12 cellular contexts compared by ENCODE assay signal in genomic region chr19:40755248-40755624, GRCh38. TPM values are rescaled to one million over a fixed set of nuclear protein-coding genes. Genes with fewer than 3 reads are reported as not detected.
DNase-seq lines count a peak whose midpoint lies in the region; ATAC-seq and TF ChIP-seq lines count a peak whose summit lies in the region.
"Had no signal": no experiment of that assay in that cellular context is flagged by ENCODE, and none has a peak within 500 bp of the region (broad histone marks: within the 10 kb centered on the region; RNA-seq: fewer than 3 reads in every experiment).

No MANE protein-coding gene starts in this region.

- no peaks in the 10 kb centered on the region for H3K9me3 ChIP-seq in HCT116 (ENCODE audit: control insufficient read depth in 1 of 2, insufficient read depth in 1 of 2, low read depth in 1 of 2, low read length in 2 of 2)
- H3K9me3 ChIP-seq: ascending aorta had no signal

- H4K20me1 ChIP-seq in HCT116 (ENCODE audit: insufficient read depth), result 0 out of 2 replicates have a peak, but pooled peaks cover 3% of the 10 kb centered on the region

- 0 out of 2 replicates have a peak overlapping the region, but pooled peaks have one; percentile 0 for H3K9ac ChIP-seq in HCT116 (ENCODE audit: low read length)

- no peaks in the 10 kb centered on the region for H3K27me3 ChIP-seq in HCT116 (ENCODE audit: insufficient read depth, low read length)
- H3K27me3 ChIP-seq: ascending aorta had no signal

- no peak overlapping the region; the same call in 1 of the 2 replicates for H3K27ac ChIP-seq in HCT116 (ENCODE audit: low read depth, low read length)
- H3K27ac ChIP-seq: ascending aorta had no signal

- H3K27ac Mint-ChIP-seq in CD14-positive monocyte, result peak overlapping the region; percentile 91 to 99 (median 95)
- H3K27ac Mint-ChIP-seq in activated T-helper 2 cell treated with anti-CD3 and anti-CD28 coated beads, Interferon-gamma antibody, Interleukin-2, Interleukin-4, amounts not matched to agents 10 μg/mL and 5 μg/mL and 100 μg/mL, durations not matched to agents 14 hours and 24 hours and 36 hours, result peak overlapping the region; percentile 9
- peak overlapping the region in 3 of 6 donors; percentile 51 to 69 (median 65) for H3K27ac Mint-ChIP-seq in naive B cell

- no peak overlapping the region for H2AFZ ChIP-seq in HCT116 (ENCODE audit: low read depth, low read length, poor library complexity, severe bottlenecking)

- no peaks in the 10 kb centered on the region for H3K9me3 Mint-ChIP-seq in CD14-positive monocyte
- H3K9me3 Mint-ChIP-seq in activated T-helper 2 cell treated with anti-CD3 and anti-CD28 coated beads, Interferon-gamma antibody, Interleukin-2, Interleukin-4, amounts not matched to agents 10 μg/mL and 5 μg/mL and 100 μg/mL, durations not matched to agents 14 hours and 24 hours and 36 hours, result no peaks in the 10 kb centered on the region
- H3K9me3 Mint-ChIP-seq in naive B cell, result no peaks in the 10 kb centered on the region

- RAD21 ChIA-PET in HCT116 (lab: Charles Lee; ENCODE audit: low non-redundant PET in 1 of 2, low total read pairs in 2 of 2, uncharacterized antibody in 2 of 2, unreplicated experiment in 2 of 2), result no interaction called here

- H3K36me3 ChIP-seq in HCT116 (ENCODE audit: control insufficient read depth in 1 of 2, insufficient read depth in 2 of 2, low read length in 2 of 2), result peaks cover 38 to 65% of the 10 kb centered on the region in 2 experiments

- H3K4me3 Mint-ChIP-seq in CD14-positive monocyte, result no peak overlapping the region
- H3K4me3 Mint-ChIP-seq in activated T-helper 2 cell treated with anti-CD3 and anti-CD28 coated beads, Interferon-gamma antibody, Interleukin-2, Interleukin-4, amounts not matched to agents 10 μg/mL and 5 μg/mL and 100 μg/mL, durations not matched to agents 14 hours and 24 hours and 36 hours (ENCODE audit: low read depth), result peak overlapping the region; percentile 53
- H3K4me3 Mint-ChIP-seq in naive B cell, result peak overlapping the region in 6 of 8 donors; percentile 15 to 77 (median 58)

- H3K79me2 ChIP-seq in HCT116 (ENCODE audit: insufficient read depth, low read length), result peaks cover 90% of the 10 kb centered on the region

- no peak for TF ChIP-seq CTCF in CD14-positive monocyte (IDR thresholded peaks at IDR 0.05)
- TF ChIP-seq CTCF in HCT116 (IDR thresholded peaks at IDR 0.05 in 2 of 3, conservative IDR thresholded peaks at IDR 0.05 in 1 of 3; ENCODE audit: borderline replicate concordance in 1 of 3, insufficient read depth in 1 of 3, low read depth in 2 of 3, low read length in 2 of 3), result no peak
- TF ChIP-seq CTCF in omental fat pad (IDR thresholded peaks at IDR 0.05), result no peak

- ATAC-seq in HCT116 (no peak), naive B cell (ENCODE audit: low read depth in 2 of 2) (no peak), omental fat pad (ENCODE audit: low FRiP score) (no peak), GM19351 (IDR thresholded peaks at IDR 0.05; ENCODE audit: unreplicated experiment) (no peak)

- no peak for DNase-seq in CD14-positive monocyte (ENCODE audit: low spot score)
- no peak for DNase-seq in HCT116 (ENCODE audit: low read depth, low spot score)
- no peak for DNase-seq in activated T-helper 2 cell treated with anti-CD3 and anti-CD28 coated beads, Interferon-gamma antibody, Interleukin-2, Interleukin-4, amounts not matched to agents 10 μg/mL and 5 μg/mL and 100 μg/mL, durations not matched to agents 14 hours and 24 hours and 36 hours (ENCODE audit: low spot score)
- no peak for DNase-seq in naive B cell
- no peak for DNase-seq in omental fat pad (ENCODE audit: low spot score)
- no peak for DNase-seq in amygdala (lab: John Stamatoyannopoulos, UW)
- DNase-seq in COR-L47 (lab: John Stamatoyannopoulos, UW), result no peak
- DNase-seq: activated CD4-positive, alpha-beta T cell treated with anti-CD3 and anti-CD28 coated beads, Interleukin-2, amount 50 U/mL, for 1 hour; effector CD8-positive, alpha-beta T cell; SW 1271 had no signal

- no TSS peak for BruUV-seq in HCT116 (replicated peaks; lab: Mats Ljungman, UMichigan)

- no peak for TF ChIP-seq RAD21 in HCT116 (IDR thresholded peaks at IDR 0.05; ENCODE audit: low read depth)

- no peaks in the 10 kb centered on the region for H3K9me2 ChIP-seq in HCT116 (ENCODE audit: insufficient read depth)

- intact Hi-C loops in CD14-positive monocyte (cut with micrococcal nuclease) (loop anchor here in 1 of 2 donors (10.0 kb wide), 1 partner anchor 50 kb away; no protein-coding TSS in a partner anchor), HCT116 (cut with micrococcal nuclease) (no loop called here)
- intact Hi-C loops in activated T-helper 2 cell treated with anti-CD3 and anti-CD28 coated beads, Interferon-gamma antibody, Interleukin-2, Interleukin-4, amounts not matched to agents 10 μg/mL and 5 μg/mL and 100 μg/mL, durations not matched to agents 14 hours and 24 hours and 36 hours (cut with micrococcal nuclease), result loop anchor here (10.0 kb wide), 1 partner anchor 310 kb away; the partner anchor contains the start of gene SERTAD3

- peaks cover 7 to 21% of the 10 kb centered on the region in 2 experiments; a peak in 3 of 4 replicates for H3K4me1 ChIP-seq in HCT116 (ENCODE audit: control insufficient read depth in 1 of 2, insufficient read depth in 2 of 2, low read length in 2 of 2)

- no peak overlapping the region for H3K4me3 ChIP-seq in HCT116 (replicated peaks in 1 of 2; ENCODE audit: low read depth in 1 of 2, low read length in 2 of 2)
- H3K4me3 ChIP-seq: ascending aorta had no signal

- H3K27me3 Mint-ChIP-seq in CD14-positive monocyte (ENCODE audit: low read depth in 3 of 3) (peaks cover 0 to 5% (median 0%) of the 10 kb centered on the region in 3 donors), naive B cell (no peaks in the 10 kb centered on the region)
- H3K27me3 Mint-ChIP-seq in activated T-helper 2 cell treated with anti-CD3 and anti-CD28 coated beads, Interferon-gamma antibody, Interleukin-2, Interleukin-4, amounts not matched to agents 10 μg/mL and 5 μg/mL and 100 μg/mL, durations not matched to agents 14 hours and 24 hours and 36 hours (ENCODE audit: low read depth), result no peaks in the 10 kb centered on the region

- H3K4me1 Mint-ChIP-seq in CD14-positive monocyte (peaks cover 47% of the 10 kb centered on the region), naive B cell (peaks cover 35 to 69% (median 64%) of the 10 kb centered on the region in 3 donors)
- peaks cover 34% of the 10 kb centered on the region for H3K4me1 Mint-ChIP-seq in activated T-helper 2 cell treated with anti-CD3 and anti-CD28 coated beads, Interferon-gamma antibody, Interleukin-2, Interleukin-4, amounts not matched to agents 10 μg/mL and 5 μg/mL and 100 μg/mL, durations not matched to agents 14 hours and 24 hours and 36 hours (ENCODE audit: low read depth)

- no peak overlapping the region for H3K4me2 ChIP-seq in HCT116 (ENCODE audit: low read length)

- peaks cover 40 to 50% of the 10 kb centered on the region in 2 donors for H3K36me3 Mint-ChIP-seq in CD14-positive monocyte
- H3K36me3 Mint-ChIP-seq in activated T-helper 2 cell treated with anti-CD3 and anti-CD28 coated beads, Interferon-gamma antibody, Interleukin-2, Interleukin-4, amounts not matched to agents 10 μg/mL and 5 μg/mL and 100 μg/mL, durations not matched to agents 14 hours and 24 hours and 36 hours (ENCODE audit: low read depth), result peaks cover 76% of the 10 kb centered on the region
- peaks cover 4 to 15% of the 10 kb centered on the region in 2 donors for H3K36me3 Mint-ChIP-seq in naive B cell

- POLR2A ChIA-PET in HCT116 (lab: Charles Lee), result no interaction called here

- CTCF ChIA-PET in HCT116 (lab: Charles Lee), result no interaction called here

- no peak for TF ChIP-seq POLR2A in HCT116 (IDR thresholded peaks at IDR 0.05; ENCODE audit: borderline replicate concordance, extremely low read depth, insufficient read depth, insufficient read length)

RNA-seq across cellular contexts. Expression of gene SNRPA, which starts 4.2 kb away (rescaled TPM):
- polyA plus RNA-seq in CD14-positive monocyte, result 10 to 100 TPM; 27.9 to 44.2 TPM
- total RNA-seq in HCT116 (2021; ENCODE audit: unreplicated experiment), result 170 TPM
- polyA plus RNA-seq in HCT116 (2012), result 193 and 213 TPM in 2 replicates
- total RNA-seq in activated T-helper 2 cell treated with anti-CD3 and anti-CD28 coated beads, Interferon-gamma antibody, Interleukin-2, Interleukin-4, amounts not matched to agents 10 μg/mL and 5 μg/mL and 100 μg/mL, durations not matched to agents 14 hours and 24 hours and 36 hours, result 257 and 267 TPM in 2 replicates
- polyA plus RNA-seq in naive B cell (ENCODE audit: low read depth in 6 of 6), result 10 to 100 TPM; 48.3 to 88.8 (median 59.8) TPM
- 10 to 100 TPM; 34.8 to 46.8 (median 41.0) TPM for total RNA-seq in omental fat pad

RNA-seq across cellular contexts. Expression of gene ACTMAP, which starts 5.0 kb away (rescaled TPM):
- polyA plus RNA-seq in CD14-positive monocyte, result 1 to 10 TPM; 4.3 to 8.5 TPM
- total RNA-seq in HCT116 (2021; ENCODE audit: unreplicated experiment), result 16.8 TPM
- 16.0 and 16.3 TPM in 2 replicates for polyA plus RNA-seq in HCT116 (2012)
- 13.2 and 14.2 TPM in 2 replicates for total RNA-seq in activated T-helper 2 cell treated with anti-CD3 and anti-CD28 coated beads, Interferon-gamma antibody, Interleukin-2, Interleukin-4, amounts not matched to agents 10 μg/mL and 5 μg/mL and 100 μg/mL, durations not matched to agents 14 hours and 24 hours and 36 hours
- polyA plus RNA-seq in naive B cell (ENCODE audit: low read depth in 6 of 6), result 1 to 10 TPM; 1.9 to 5.6 (median 4.7) TPM
- total RNA-seq in omental fat pad, result 1 to 10 TPM; 3.2 to 3.8 (median 3.5) TPM

RNA-seq across cellular contexts. Expression of gene MIA, which starts 20.1 kb away (rescaled TPM):
- polyA plus RNA-seq in CD14-positive monocyte (not detected), naive B cell (ENCODE audit: low read depth in 6 of 6) (not detected)
- total RNA-seq in HCT116 (2021; ENCODE audit: unreplicated experiment) (1.4 TPM), omental fat pad (not detected)
- polyA plus RNA-seq in HCT116 (2012), result 0.83 and 2.2 TPM in 2 replicates
- 0.69 TPM in 1 of 2 replicates, not detected in the other for total RNA-seq in activated T-helper 2 cell treated with anti-CD3 and anti-CD28 coated beads, Interferon-gamma antibody, Interleukin-2, Interleukin-4, amounts not matched to agents 10 μg/mL and 5 μg/mL and 100 μg/mL, durations not matched to agents 14 hours and 24 hours and 36 hours
- total RNA-seq: ascending aorta had no signal

RNA-seq across cellular contexts. Expression of gene RAB4B, which starts 22.8 kb away (rescaled TPM):
- polyA plus RNA-seq in CD14-positive monocyte, result 100 to 1,000 TPM in 1 of 2 donors, 10 to 100 TPM in 1; 89.4 to 108 TPM
- 18.7 TPM for total RNA-seq in HCT116 (2021; ENCODE audit: unreplicated experiment)
- polyA plus RNA-seq in HCT116 (2012), result 26.2 and 26.3 TPM in 2 replicates
- 50.1 and 50.4 TPM in 2 replicates for total RNA-seq in activated T-helper 2 cell treated with anti-CD3 and anti-CD28 coated beads, Interferon-gamma antibody, Interleukin-2, Interleukin-4, amounts not matched to agents 10 μg/mL and 5 μg/mL and 100 μg/mL, durations not matched to agents 14 hours and 24 hours and 36 hours
- polyA plus RNA-seq in naive B cell (ENCODE audit: low read depth in 6 of 6), result 100 to 1,000 TPM; 111 to 167 (median 145) TPM
- total RNA-seq in omental fat pad, result 10 to 100 TPM; 20.0 to 37.0 (median 21.7) TPM

RNA-seq across cellular contexts. Expression of gene ITPKC, which starts 38.3 kb away (rescaled TPM):
- polyA plus RNA-seq in CD14-positive monocyte, result 1 to 10 TPM; 2.7 to 2.9 TPM
- total RNA-seq in HCT116 (2021; ENCODE audit: unreplicated experiment), result 11.4 TPM
- polyA plus RNA-seq in HCT116 (2012), result 11.7 and 13.8 TPM in 2 replicates
- 7.4 and 8.4 TPM in 2 replicates for total RNA-seq in activated T-helper 2 cell treated with anti-CD3 and anti-CD28 coated beads, Interferon-gamma antibody, Interleukin-2, Interleukin-4, amounts not matched to agents 10 μg/mL and 5 μg/mL and 100 μg/mL, durations not matched to agents 14 hours and 24 hours and 36 hours
- polyA plus RNA-seq in naive B cell (ENCODE audit: low read depth in 6 of 6), result 10 to 100 TPM in 1 of 6 donors, 1 to 10 TPM in 4, not detected in 1; 4.5 to 13.6 (median 6.0) TPM
- total RNA-seq in omental fat pad, result 100 to 1,000 TPM in 2 of 4 donors, 10 to 100 TPM in 2; 39.3 to 118 (median 91.9) TPM

Comparison
In these comparisons a context has a peak if more than half of its experiments do, and no peak if none do; other contexts are left out.
1. H3K4me3 Mint-ChIP-seq: peak in activated T-helper 2 cell treated with anti-CD3 and anti-CD28 coated beads, Interferon-gamma antibody, Interleukin-2, Interleukin-4, amounts not matched to agents 10 μg/mL and 5 μg/mL and 100 μg/mL, durations not matched to agents 14 hours and 24 hours and 36 hours (single experiment) and naive B cell (6 of 8); none in CD14-positive monocyte (0 of 2).